9 cellular contexts compared by ENCODE assay signal in the genomic region with DNA sequence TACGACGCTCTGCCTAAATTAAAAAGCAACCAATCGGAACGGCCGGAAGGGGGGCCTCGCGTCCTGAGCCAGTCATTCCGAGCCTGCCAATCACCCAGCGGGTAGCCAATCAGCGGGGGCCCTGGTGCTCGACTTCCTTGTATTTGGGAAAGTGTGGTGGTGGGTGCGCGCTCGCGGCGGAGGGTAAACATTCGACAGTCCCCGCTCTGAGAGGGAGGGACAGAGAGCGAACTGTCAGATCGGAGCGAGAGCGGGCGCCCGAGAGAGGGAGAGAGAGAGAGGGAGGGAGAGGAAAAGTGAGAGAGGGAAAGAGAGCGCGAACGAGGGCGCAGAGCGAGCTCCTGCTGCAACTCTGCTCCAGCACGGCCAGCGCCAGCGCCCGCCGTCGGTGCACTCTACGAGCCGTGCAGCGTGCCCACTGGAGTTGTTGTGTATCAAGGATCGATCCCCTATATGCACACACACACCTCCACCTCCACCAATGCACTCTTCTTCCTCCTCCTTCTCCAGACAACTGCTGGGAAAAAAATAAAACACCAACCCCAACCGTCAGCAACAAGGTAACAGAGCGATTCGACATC. TPM values are rescaled to one million over a fixed set of nuclear protein-coding genes. Genes with fewer than 3 reads are reported as not detected.
DNase-seq lines count a peak whose midpoint lies in the region; ATAC-seq and FAIRE-seq lines count a peak whose summit lies in the region.
"Had no signal": no experiment of that assay in that cellular context is flagged by ENCODE, and none has a peak within 500 bp of the region (broad histone marks: within the 10 kb centered on the region; RNA-seq: fewer than 3 reads in every experiment).

A gene (plus strand): TSS at position 190 of the 581 bp plus-strand sequence. CDS start 1,396 bp downstream, outside the sequence.

- H3K4me3 ChIP-seq in small intestine (ENCODE audit: low read depth in 1 of 2, low read length in 2 of 2) = peak within 1 kb of the TSS in 1 of 2 donors; percentile 45

- H3K4me1 ChIP-seq in small intestine (ENCODE audit: control insufficient read depth in 2 of 2, insufficient read depth in 1 of 2, low read depth in 1 of 2, low read length in 1 of 2) = peaks cover 2 to 4% of the 10 kb centered on the region in 2 donors

- ATAC-seq in HG02852 (IDR thresholded peaks at IDR 0.05; ENCODE audit: unreplicated experiment) = no peak

- peaks cover 26 to 46% of the 10 kb centered on the region in 2 donors for H3K27me3 ChIP-seq in small intestine (ENCODE audit: control insufficient read depth in 2 of 2, insufficient read depth in 2 of 2, low read length in 2 of 2)

- no peak within 1 kb of the TSS for H3K27ac ChIP-seq in small intestine (ENCODE audit: low read depth in 1 of 2, low read length in 1 of 2)

- peak; percentile 17 for DNase-seq in activated naive CD4-positive, alpha-beta T cell treated with Interleukin-2 at 50 U/mL for 16 hours
- DNase-seq in activated naive CD4-positive, alpha-beta T cell treated with anti-CD3 and anti-CD28 coated beads, Interleukin-2, amount 50 U/mL, for 16 hours = no peak
- DNase-seq in NCI-H748 treated with DMSO at 0.1 percent for 48 hours (lab: John Stamatoyannopoulos, UW) (peak; percentile 87), astrocyte of the hippocampus (ENCODE audit: low read depth, low spot score) (peak; percentile 100), iPS-NIHi11 (ENCODE audit: low spot score) (peak; percentile 83), small intestine (peak; percentile 58), HK-2 (ENCODE audit: unreplicated experiment) (no peak)

- WGBS in small intestine, 3 donors = 2 to 4% (median 2%) methylated on average over 32 to 42 of the region's 42 CpGs

- no peak for FAIRE-seq in small intestine (lab: Jason Lieb, UNC)
- FAIRE-seq: colon had no signal

- H3K36me3 ChIP-seq in small intestine (ENCODE audit: control insufficient read depth in 2 of 2, insufficient read depth in 2 of 2, low read length in 2 of 2) = no peaks in the 10 kb centered on the region

- H3K9me3 ChIP-seq in small intestine (ENCODE audit: control insufficient read depth, low read depth) = no peaks in the 10 kb centered on the region

RNA-seq across cellular contexts. Expression of the gene that starts here (rescaled TPM):
- under 1 TPM in 1 of 3 donors, not detected in 2; 0.15 TPM for polyA plus RNA-seq in small intestine

Comparison
In these comparisons a context has a peak if more than half of its experiments do, and no peak if none do; other contexts are left out.
1. DNase-seq: peak in activated naive CD4-positive, alpha-beta T cell treated with Interleukin-2 at 50 U/mL for 16 hours (single experiment), NCI-H748 treated with DMSO at 0.1 percent for 48 hours (single experiment), astrocyte of the hippocampus (single experiment) and iPS-NIHi11 (single experiment); none in activated naive CD4-positive, alpha-beta T cell treated with anti-CD3 and anti-CD28 coated beads, Interleukin-2, amount 50 U/mL, for 16 hours (single experiment) and HK-2 (single experiment).
2. Peak in DNase-seq in small intestine; RNA of the gene not detected or under 1 TPM.